ENCODE assay signal across 13 cellular contexts in genomic region chr6:157434349-157435016, GRCh38. TPM values are rescaled to one million over a fixed set of nuclear protein-coding genes. Genes with fewer than 3 reads are reported as not detected.
DNase-seq lines count a peak whose midpoint lies in the region; ATAC-seq and TF ChIP-seq lines count a peak whose summit lies in the region.
"Had no signal": no experiment of that assay in that cellular context is flagged by ENCODE, and none has a peak within 500 bp of the region (broad histone marks: within the 10 kb centered on the region; RNA-seq: fewer than 3 reads in every experiment).

No MANE protein-coding gene starts in this region.

- DNase-seq in AG20443 (ENCODE audit: low spot score) (peak; percentile 21), cerebellum (ENCODE audit: low spot score) (peak; percentile 48), left kidney (ENCODE audit: low read depth, low spot score) (peak; percentile 94), sigmoid colon (no peak), NCI-H1092 (lab: John Stamatoyannopoulos, UW) (no peak), GM10266 (ENCODE audit: extremely low spot score) (no peak)
- DNase-seq: activated CD8-positive, alpha-beta T cell treated with anti-CD3 and anti-CD28 coated beads for 36 hours; activated effector memory CD4-positive, alpha-beta T cell treated with anti-CD3 and anti-CD28 coated beads, Interleukin-2, amount 50 U/mL, for 16 hours; NCI-H510A had no signal

- no peak for ATAC-seq in GM19397 (IDR thresholded peaks at IDR 0.05; ENCODE audit: unreplicated experiment)
- ATAC-seq in HG03025 (IDR thresholded peaks at IDR 0.05; ENCODE audit: low FRiP score, unreplicated experiment) = no peak
- ATAC-seq: activated CD8-positive, alpha-beta T cell treated with anti-CD3 and anti-CD28 coated beads for 36 hours had no signal

- H3K4me1 ChIP-seq in sigmoid colon = peaks cover 0 to 22% (median 19%) of the 10 kb centered on the region in 4 donors
- H3K4me1 ChIP-seq: thyroid gland had no signal

- H3K9me3 ChIP-seq in sigmoid colon = no peaks in the 10 kb centered on the region
- H3K9me3 ChIP-seq: thyroid gland had no signal

- intact Hi-C loops in sigmoid colon (cut with DNase I) = no loop called here

- peak overlapping the region in 3 of 4 donors; percentile 23 to 55 (median 46) for H3K27ac ChIP-seq in sigmoid colon
- H3K27ac ChIP-seq: cardiac muscle cell had no signal

- no peaks in the 10 kb centered on the region for H3K27me3 ChIP-seq in sigmoid colon
- H3K27me3 ChIP-seq: cardiac muscle cell, thyroid gland had no signal

- TF ChIP-seq POLR2A in sigmoid colon (IDR thresholded peaks at IDR 0.05) = no peak

- no peak overlapping the region for H3K4me3 ChIP-seq in sigmoid colon
- H3K4me3 ChIP-seq: cardiac muscle cell, thyroid gland had no signal

- no peak for TF ChIP-seq CTCF in sigmoid colon (IDR thresholded peaks at IDR 0.05)
- no peak for TF ChIP-seq CTCF in GM10266 (IDR thresholded peaks at IDR 0.05; ENCODE audit: control insufficient read depth, insufficient read depth, low read depth, missing control alignments)

- H3K36me3 ChIP-seq in sigmoid colon = no peaks in the 10 kb centered on the region
- H3K36me3 ChIP-seq: cardiac muscle cell, thyroid gland had no signal

- 30 to 61% methylated on average over 13 of the region's 13 CpGs for WGBS in sigmoid colon, 2 donors

- TF ChIP-seq EP300 in sigmoid colon (IDR thresholded peaks at IDR 0.05) = no peak

RNA-seq across cellular contexts. Expression of gene ZDHHC14, which starts 53.5 kb away (rescaled TPM):
- total RNA-seq in cerebellum (14.2 TPM), sigmoid colon (10 to 100 TPM in 2 of 4 donors, 1 to 10 TPM in 2; 7.5 to 12.6 (median 10.7) TPM)
- polyA plus RNA-seq in sigmoid colon = 1 to 10 TPM; 2.4 to 9.6 (median 2.8) TPM

Comparison
In these comparisons a context has a peak if more than half of its experiments do, and no peak if none do; other contexts are left out.
1. DNase-seq: peak in AG20443 (single experiment), cerebellum (single experiment) and left kidney (single experiment); none in sigmoid colon (single experiment), NCI-H1092 (single experiment) and GM10266 (single experiment).